1 cellular context compared by ENCODE assay signal in genomic region chr16:69535123-69536050, GRCh38.
TF ChIP-seq lines count a peak whose summit lies in the region.

No MANE protein-coding gene starts in this region.

TF ChIP-seq in H1, 55 proteins besides CTCF, POLR2A, EP300 and RAD21 (continued from another document):
- TF ChIP-seq POU5F1 (IDR thresholded peaks at IDR 0.05; ENCODE audit: low read depth, low read length) (no peak), USF2 (IDR thresholded peaks at IDR 0.05; ENCODE audit: low read length) (no peak), SRF (IDR thresholded peaks at IDR 0.05; ENCODE audit: low read depth, low read length) (no peak), MAFK (IDR thresholded peaks at IDR 0.05; ENCODE audit: low read depth, low read length) (no peak), RXRA (IDR thresholded peaks at IDR 0.05; ENCODE audit: insufficient read depth, low read depth, low read length) (no peak), CBX5 (IDR thresholded peaks at IDR 0.05; ENCODE audit: low read depth, low read length) (no peak), ZNF274 (IDR thresholded peaks at IDR 0.05; ENCODE audit: borderline replicate concordance, extremely low read depth, low read length) (no peak), HDAC2 (IDR thresholded peaks at IDR 0.05; ENCODE audit: borderline replicate concordance in 1 of 2, low read depth in 2 of 2, low read length in 2 of 2) (no peak), JUND (IDR thresholded peaks at IDR 0.05; ENCODE audit: low read length) (no peak)
